ENCODE assay signal across 17 cellular contexts in genomic region chr6:36807750-36808149, GRCh38. TPM values are rescaled to one million over a fixed set of nuclear protein-coding genes. Genes with fewer than 3 reads are reported as not detected.
A peak's percentile ranks its signal among the peaks of the same experiment; 100 is the strongest.
DNase-seq lines count a peak whose midpoint lies in the region; ATAC-seq, FAIRE-seq and TF ChIP-seq lines count a peak whose summit lies in the region.
"Had no signal": no experiment of that assay in that cellular context is flagged by ENCODE, and none has a peak within 500 bp of the region (broad histone marks: within the 10 kb centered on the region; RNA-seq: fewer than 3 reads in every experiment).

No MANE protein-coding gene starts in this region.

- intact Hi-C loops in kidney (cut with DNase I) = no loop called here

- H3K27ac Mint-ChIP-seq in GM23338 = no peak overlapping the region
- no peak overlapping the region for H3K27ac Mint-ChIP-seq in H9
- H3K27ac Mint-ChIP-seq: CD4-positive, alpha-beta T cell had no signal

- no peak for TF ChIP-seq CTCF in GM23338 (conservative IDR thresholded peaks at IDR 0.05; ENCODE audit: low read depth in 2 of 2)
- peak; percentile 19; the same call in 2 of the 3 replicates for TF ChIP-seq CTCF in H9 (conservative IDR thresholded peaks at IDR 0.05)
- TF ChIP-seq CTCF in kidney (IDR thresholded peaks at IDR 0.05; ENCODE audit: borderline replicate concordance, extremely low read depth, insufficient read depth) = no peak

- H3K18ac ChIP-seq in H9 (ENCODE audit: insufficient read length, low read depth, low read length) = no peak overlapping the region

- no peaks in the 10 kb centered on the region for H3K9me2 ChIP-seq in GM23338 (ENCODE audit: insufficient read depth)

- no peak overlapping the region for H3K4me3 Mint-ChIP-seq in GM23338
- no peak overlapping the region for H3K4me3 Mint-ChIP-seq in H9
- H3K4me3 Mint-ChIP-seq: CD4-positive, alpha-beta T cell had no signal

- no peak overlapping the region for H4K91ac ChIP-seq in H9 (ENCODE audit: insufficient read length, low read depth, low read length)

- H2BK120ac ChIP-seq in H9 (ENCODE audit: low read depth, low read length, poor library complexity, severe bottlenecking) = no peak overlapping the region

- H3K27me3 ChIP-seq in GM23338 (ENCODE audit: insufficient read depth) (no peaks in the 10 kb centered on the region), H9 (ENCODE audit: insufficient read depth, low read length) (no peaks in the 10 kb centered on the region)
- H3K27me3 ChIP-seq: BE2C had no signal

- H3K4me1 ChIP-seq in GM23338 (ENCODE audit: insufficient read depth) (peaks cover 22% of the 10 kb centered on the region), H9 (ENCODE audit: insufficient read depth, low read length) (no peaks in the 10 kb centered on the region; the same call in 1 of the 2 replicates), kidney (ENCODE audit: control insufficient read depth in 1 of 2, insufficient read depth in 1 of 2, low read depth in 1 of 2, low read length in 2 of 2) (no peaks in the 10 kb centered on the region)
- H3K4me1 ChIP-seq: Caco-2 had no signal

- ATAC-seq in GM23338 = peak; percentile 53
- no peak for ATAC-seq in GM18858 (IDR thresholded peaks at IDR 0.05; ENCODE audit: unreplicated experiment)
- no peak for ATAC-seq in HG03342 (IDR thresholded peaks at IDR 0.05; ENCODE audit: unreplicated experiment)

- no peaks in the 10 kb centered on the region for H3K79me2 ChIP-seq in GM23338 (replicated peaks; ENCODE audit: insufficient read depth)
- no peaks in the 10 kb centered on the region for H3K79me2 ChIP-seq in H9 (ENCODE audit: insufficient read depth, low read length)

- DNase-seq in GM23338 (ENCODE audit: low spot score) (peak; percentile 43), H9 (no peak), kidney (peak; percentile 27), superior temporal gyrus (ENCODE audit: extremely low spot score) (no peak)
- DNase-seq: ACHN; BE2C; Caco-2; CD4-positive, alpha-beta T cell; GDM1; GM23248 had no signal

- peaks cover 13% of the 10 kb centered on the region for H3K27me3 Mint-ChIP-seq in GM23338 (ENCODE audit: insufficient read depth, low read depth, poor library complexity)
- H3K27me3 Mint-ChIP-seq in H9 (ENCODE audit: low read depth) = peaks cover 57% of the 10 kb centered on the region

- H4K20me1 ChIP-seq in GM23338 (replicated peaks; ENCODE audit: insufficient read depth) (no peaks in the 10 kb centered on the region), H9 (ENCODE audit: control insufficient read depth, insufficient read depth, insufficient read length) (no peaks in the 10 kb centered on the region)

- H3K36me3 ChIP-seq in GM23338 (ENCODE audit: insufficient read depth) (no peaks in the 10 kb centered on the region), kidney (ENCODE audit: control insufficient read depth in 1 of 2, insufficient read depth in 2 of 2, low read length in 2 of 2) (no peaks in the 10 kb centered on the region)
- H3K36me3 ChIP-seq: BE2C had no signal

- no peak overlapping the region for H3K14ac ChIP-seq in H9 (ENCODE audit: insufficient read depth, low read length)

- no peak overlapping the region for H2AFZ ChIP-seq in GM23338
- H2AFZ ChIP-seq in H9 (ENCODE audit: low read length) = no peak overlapping the region
- H2AFZ ChIP-seq: GM23248 had no signal

- no peak overlapping the region for H3T11ph ChIP-seq in H9 (ENCODE audit: low read length)

- no peak overlapping the region for H2BK20ac ChIP-seq in H9 (ENCODE audit: low read depth, low read length, poor library complexity, severe bottlenecking)

- H2AK5ac ChIP-seq in H9 (ENCODE audit: insufficient read length, low read length) = no peak overlapping the region

- H3K23me2 ChIP-seq in H9 (ENCODE audit: insufficient read length, low read depth, low read length, poor library complexity, severe bottlenecking) = no peaks in the 10 kb centered on the region

- H3K36me3 Mint-ChIP-seq in GM23338 (ENCODE audit: low read depth) = no peaks in the 10 kb centered on the region
- H3K36me3 Mint-ChIP-seq in H9 (ENCODE audit: insufficient read depth in 1 of 3, low read depth in 3 of 3) = no peaks in the 10 kb centered on the region

- H3K9me3 Mint-ChIP-seq in GM23338 = no peaks in the 10 kb centered on the region
- H3K9me3 Mint-ChIP-seq in H9 = no peaks in the 10 kb centered on the region; a peak in 1 of 5 replicates
- H3K9me3 Mint-ChIP-seq: CD4-positive, alpha-beta T cell had no signal

- no peaks in the 10 kb centered on the region for H3F3A ChIP-seq in GM23338 (replicated peaks; ENCODE audit: low read depth)

- H2BK12ac ChIP-seq in H9 (ENCODE audit: insufficient read length, low read depth, low read length) = no peak overlapping the region

- H3K27ac ChIP-seq in GM23338 (ENCODE audit: low read depth) = no peak overlapping the region
- H3K27ac ChIP-seq in H9 (ENCODE audit: insufficient read length, low read depth, low read length) = no peak overlapping the region
- H3K27ac ChIP-seq in kidney (ENCODE audit: low read depth in 2 of 2, low read length in 2 of 2) = no peak overlapping the region
- H3K27ac ChIP-seq: C4-2B, GM23248, KMS-11 had no signal

- H3K4me2 ChIP-seq in GM23338 (no peak overlapping the region), H9 (ENCODE audit: insufficient read depth, insufficient read length, low read length) (no peak overlapping the region)
- H3K4me2 ChIP-seq: KMS-11 had no signal

- H2BK15ac ChIP-seq in H9 (ENCODE audit: low read depth, low read length) = no peak overlapping the region

- no peak overlapping the region for H3K23ac ChIP-seq in H9 (ENCODE audit: insufficient read length, low read depth, low read length)

- no peak overlapping the region for H3K4me3 ChIP-seq in GM23338
- no peak overlapping the region for H3K4me3 ChIP-seq in kidney (ENCODE audit: low read length in 2 of 2)
- H3K4me3 ChIP-seq: GM23248 had no signal

- no peak overlapping the region for H3K56ac ChIP-seq in H9 (ENCODE audit: insufficient read length, low read depth, low read length)

- H3K4me1 Mint-ChIP-seq in GM23338 (peaks cover 51% of the 10 kb centered on the region), H9 (peaks cover 19 to 65% of the 10 kb centered on the region in 2 experiments)

- no peak overlapping the region for H3K4ac ChIP-seq in H9 (ENCODE audit: low read depth, low read length)

- H2BK5ac ChIP-seq in H9 (ENCODE audit: insufficient read length, low read length) = no peak overlapping the region

- H3K9me3 ChIP-seq in H9 (ENCODE audit: control insufficient read depth, low read depth, low read length) (no peaks in the 10 kb centered on the region), kidney (ENCODE audit: control insufficient read depth in 1 of 2, low read length in 2 of 2) (no peaks in the 10 kb centered on the region)
- H3K9me3 ChIP-seq: BE2C, Caco-2 had no signal

- H3K9ac ChIP-seq in H9 (ENCODE audit: extremely low read depth, insufficient read length, low read length) (no peak overlapping the region), kidney (ENCODE audit: low read length in 2 of 2) (no peak overlapping the region)
- H3K9ac ChIP-seq: GM23248, KMS-11 had no signal

- no peaks in the 10 kb centered on the region for H3K79me1 ChIP-seq in H9 (ENCODE audit: insufficient read depth, low read depth, low read length, poor library complexity, severe bottlenecking)

- no peak overlapping the region for H4K5ac ChIP-seq in H9 (ENCODE audit: insufficient read length, low read depth, low read length)

- H4K8ac ChIP-seq in H9 (replicated peaks; ENCODE audit: insufficient read length, low read depth, low read length) = no peak overlapping the region

- no peak for FAIRE-seq in kidney (lab: Jason Lieb, UNC)
- FAIRE-seq: A204.1, D721Med, H54 had no signal

- WGBS in H9 (ENCODE audit: extremely low coverage, insufficient read length, low lambda C conversion rate) = no CpG with 5 or more reads among the region's 7 CpGs

TF ChIP-seq in GM23338, 12 proteins besides CTCF, POLR2A, EP300 and RAD21 (continues in another document):
- TF ChIP-seq, protein P1, sequence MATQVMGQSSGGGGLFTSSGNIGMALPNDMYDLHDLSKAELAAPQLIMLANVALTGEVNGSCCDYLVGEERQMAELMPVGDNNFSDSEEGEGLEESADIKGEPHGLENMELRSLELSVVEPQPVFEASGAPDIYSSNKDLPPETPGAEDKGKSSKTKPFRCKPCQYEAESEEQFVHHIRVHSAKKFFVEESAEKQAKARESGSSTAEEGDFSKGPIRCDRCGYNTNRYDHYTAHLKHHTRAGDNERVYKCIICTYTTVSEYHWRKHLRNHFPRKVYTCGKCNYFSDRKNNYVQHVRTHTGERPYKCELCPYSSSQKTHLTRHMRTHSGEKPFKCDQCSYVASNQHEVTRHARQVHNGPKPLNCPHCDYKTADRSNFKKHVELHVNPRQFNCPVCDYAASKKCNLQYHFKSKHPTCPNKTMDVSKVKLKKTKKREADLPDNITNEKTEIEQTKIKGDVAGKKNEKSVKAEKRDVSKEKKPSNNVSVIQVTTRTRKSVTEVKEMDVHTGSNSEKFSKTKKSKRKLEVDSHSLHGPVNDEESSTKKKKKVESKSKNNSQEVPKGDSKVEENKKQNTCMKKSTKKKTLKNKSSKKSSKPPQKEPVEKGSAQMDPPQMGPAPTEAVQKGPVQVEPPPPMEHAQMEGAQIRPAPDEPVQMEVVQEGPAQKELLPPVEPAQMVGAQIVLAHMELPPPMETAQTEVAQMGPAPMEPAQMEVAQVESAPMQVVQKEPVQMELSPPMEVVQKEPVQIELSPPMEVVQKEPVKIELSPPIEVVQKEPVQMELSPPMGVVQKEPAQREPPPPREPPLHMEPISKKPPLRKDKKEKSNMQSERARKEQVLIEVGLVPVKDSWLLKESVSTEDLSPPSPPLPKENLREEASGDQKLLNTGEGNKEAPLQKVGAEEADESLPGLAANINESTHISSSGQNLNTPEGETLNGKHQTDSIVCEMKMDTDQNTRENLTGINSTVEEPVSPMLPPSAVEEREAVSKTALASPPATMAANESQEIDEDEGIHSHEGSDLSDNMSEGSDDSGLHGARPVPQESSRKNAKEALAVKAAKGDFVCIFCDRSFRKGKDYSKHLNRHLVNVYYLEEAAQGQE (IDR thresholded peaks at IDR 0.05; ENCODE audit: unreplicated experiment) = no peak
- TF ChIP-seq EZH2phosphoT487 (IDR thresholded peaks at IDR 0.05; ENCODE audit: unreplicated experiment) (no peak), CREB1 (CRISPR knock-in tag; IDR thresholded peaks at IDR 0.05; ENCODE audit: low read depth) (no peak), ETS1 (IDR thresholded peaks at IDR 0.05) (no peak), NANOG (IDR thresholded peaks at IDR 0.05; ENCODE audit: borderline replicate concordance) (no peak)

RNA-seq across cellular contexts. Expression of gene CPNE5, which starts 31.5 kb away (rescaled TPM):
- 0.12 and 0.14 TPM in 2 replicates for total RNA-seq in GM23338 (2014; rRNA removed; shearing (Covaris generic))
- polyA plus RNA-seq in GM23338 (2016; fragmentation: Nextera tagmentation; extraction: Ambion mirVana) = 0.37 and 0.42 TPM in 2 replicates
- total RNA-seq in H9 (2021) = 0.29 and 0.52 TPM in 2 replicates
- 7.1 TPM for total RNA-seq in kidney
- polyA plus RNA-seq in kidney (ENCODE audit: insufficient read depth, low read depth, low replicate concordance) = 3.7 TPM
- total RNA-seq: Caco-2, GM23248 had no signal

Comparison
In these comparisons a context has a peak if more than half of its experiments do, and no peak if none do; other contexts are left out.
1. DNase-seq: peak in GM23338 (single experiment) and kidney (single experiment); none in H9 (single experiment) and superior temporal gyrus (single experiment).